In genomic region chr14:25680934-25681333, GRCh38 we compare ENCODE assay signal across 23 cellular contexts.
"Had no signal": no experiment of that assay in that cellular context is flagged by ENCODE, and none has a peak within 500 bp of the region (broad histone marks: within the 10 kb centered on the region; RNA-seq: fewer than 3 reads in every experiment).

No MANE protein-coding gene starts in this region.

- H3K4me1 ChIP-seq: SJSA1 had no signal

- ATAC-seq: HepG2 had no signal

- H3K27ac ChIP-seq: SJSA1, SK-N-MC had no signal

- H3K9me3 ChIP-seq: MG63, SJSA1 had no signal

- H3K4me3 ChIP-seq: MG63, SJSA1, SK-N-MC had no signal

- FAIRE-seq: HepG2, RCC 7860 had no signal

- H3K36me3 ChIP-seq: MG63, SJSA1 had no signal

- DNase-seq: IMR-90, Karpas-422, KG1, MG63, NCI-H1092 treated with DMSO at 0.1 percent for 48 hours, NCI-H1436, NCI-H187, NCI-H2029, NCI-H2081 treated with DMSO at 0.1 percent for 48 hours, NCI-H2171, NCI-H226, NCI-H446, NCI-H510A, NCI-H524 treated with DMSO at 0.1 percent for 48 hours, NCI-H69, NCI-H774, Right ventricle myocardium superior, RPMI8226, SIG-M5 had no signal
